ENCODE assay signal across 11 cellular contexts in the genomic region with DNA sequence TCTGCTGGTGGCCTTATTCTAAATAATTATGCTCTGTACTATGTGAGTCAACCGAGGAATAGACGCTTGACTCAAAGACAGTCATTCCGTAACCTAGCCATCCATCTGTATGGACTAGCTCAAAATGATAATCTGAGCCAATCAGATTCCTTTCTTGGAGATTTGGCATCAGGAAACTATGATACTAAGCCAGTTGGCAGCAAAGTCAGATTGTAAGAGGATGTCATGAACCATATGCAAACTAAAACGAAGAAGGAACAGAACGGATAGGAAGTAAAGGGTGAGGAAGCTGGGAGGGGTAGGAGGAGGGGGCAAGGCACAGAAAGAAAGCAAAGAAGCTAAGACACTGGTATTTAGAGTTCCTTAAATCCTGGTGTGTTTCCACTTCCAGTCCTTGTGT. TPM values are rescaled to one million over a fixed set of nuclear protein-coding genes. Genes with fewer than 3 reads are reported as not detected.
A peak's percentile ranks its signal among the peaks of the same experiment; 100 is the strongest.
DNase-seq lines count a peak whose midpoint lies in the region; ATAC-seq and TF ChIP-seq lines count a peak whose summit lies in the region.
"Had no signal": no experiment of that assay in that cellular context is flagged by ENCODE, and none has a peak within 500 bp of the region (broad histone marks: within the 10 kb centered on the region; RNA-seq: fewer than 3 reads in every experiment).

No MANE protein-coding gene starts in this region.

- no peaks in the 10 kb centered on the region for H3K9me3 Mint-ChIP-seq in T-cell
- H3K9me3 Mint-ChIP-seq: central memory CD8-positive, alpha-beta T cell; T-helper 1 cell treated with Interleukin-12 subunit alpha and Interleukin-12 subunit beta and Interleukin-4 antibody, amounts not matched to agents 30 μg/mL and 1 μg/mL, for 36 hours had no signal

- no peak overlapping the region for H3K27ac ChIP-seq in gastroesophageal sphincter

- H3K27ac Mint-ChIP-seq in T-cell, result no peak overlapping the region
- H3K27ac Mint-ChIP-seq: T-helper 1 cell treated with Interleukin-12 subunit alpha and Interleukin-12 subunit beta and Interleukin-4 antibody, amounts not matched to agents 30 μg/mL and 1 μg/mL, for 36 hours had no signal

- 49 to 55% methylated on average over 2 to 5 of the region's 5 CpGs for WGBS in gastroesophageal sphincter (ENCODE audit: low coverage in 1 of 2), 2 donors

- peak; percentile 50 for DNase-seq in CD1c-positive myeloid dendritic cell (ENCODE audit: extremely low spot score)
- DNase-seq in C1 segment of cervical spinal cord (lab: John Stamatoyannopoulos, UW), result no peak
- no peak for DNase-seq in COLO668 (lab: John Stamatoyannopoulos, UW; ENCODE audit: unreplicated experiment)
- no peak for DNase-seq in T-cell
- DNase-seq in stimulated activated CD4-positive, alpha-beta T cell treated with anti-CD3 and anti-CD28 coated beads, Interleukin-2, amount 100 ng/mL, for 24 hours, result no peak
- DNase-seq: midbrain had no signal

- TF ChIP-seq CTCF in gastroesophageal sphincter (IDR thresholded peaks at IDR 0.05), result no peak

- H3K36me3 Mint-ChIP-seq in T-cell, result no peaks in the 10 kb centered on the region

- no peak overlapping the region for H3K4me3 Mint-ChIP-seq in T-cell
- H3K4me3 Mint-ChIP-seq: central memory CD8-positive, alpha-beta T cell; T-helper 1 cell treated with Interleukin-12 subunit alpha and Interleukin-12 subunit beta and Interleukin-4 antibody, amounts not matched to agents 30 μg/mL and 1 μg/mL, for 36 hours had no signal

- CTCF ChIA-PET in T-cell (lab: Charles Lee), result no interaction called here

- POLR2A ChIA-PET in T-cell (lab: Charles Lee), result no interaction called here

- H3K4me1 ChIP-seq in gastroesophageal sphincter, result no peaks in the 10 kb centered on the region

- TF ChIP-seq EP300 in gastroesophageal sphincter (IDR thresholded peaks at IDR 0.05), result no peak

- H3K27me3 ChIP-seq in gastroesophageal sphincter, result no peaks in the 10 kb centered on the region

- H3K4me1 Mint-ChIP-seq in T-cell, result peaks cover 0 to 6% (median 0%) of the 10 kb centered on the region in 3 donors
- H3K4me1 Mint-ChIP-seq: central memory CD8-positive, alpha-beta T cell had no signal

- peak; percentile 49 for ATAC-seq in GM19468 (IDR thresholded peaks at IDR 0.05; ENCODE audit: extremely low read depth, unreplicated experiment)
- peak; percentile 67 for ATAC-seq in HG03342 (IDR thresholded peaks at IDR 0.05; ENCODE audit: unreplicated experiment)
- ATAC-seq in gastroesophageal sphincter, result peak; percentile 51
- ATAC-seq in T-cell (replicated peaks in 1 of 4), result no peak

- H3K27me3 Mint-ChIP-seq in T-cell, result peaks cover 2 to 3% of the 10 kb centered on the region in 2 donors

- no peaks in the 10 kb centered on the region for H3K36me3 ChIP-seq in gastroesophageal sphincter

- H3K4me3 ChIP-seq in gastroesophageal sphincter, result no peak overlapping the region

- H3K9me3 ChIP-seq in gastroesophageal sphincter, result no peaks in the 10 kb centered on the region

- TF ChIP-seq POLR2A in gastroesophageal sphincter (IDR thresholded peaks at IDR 0.05), result no peak

RNA-seq across cellular contexts. Expression of gene SESN3, which starts 10.7 kb away (rescaled TPM):
- total RNA-seq in gastroesophageal sphincter, result 10 to 100 TPM; 24.5 to 32.8 (median 28.8) TPM
- total RNA-seq in T-cell, result 100 to 1,000 TPM in 3 of 5 donors, 10 to 100 TPM in 2; 61.5 to 150 (median 132) TPM

Comparison
In these comparisons a context has a peak if more than half of its experiments do, and no peak if none do; other contexts are left out.
1. ATAC-seq: peak in GM19468 (single experiment), HG03342 (single experiment) and gastroesophageal sphincter (single experiment); none in T-cell (0 of 4).